ENCODE assay signal across 1 cellular context in genomic region chr10:113718974-113719822, GRCh38.
TF ChIP-seq lines count a peak whose summit lies in the region.

No MANE protein-coding gene starts in this region.

TF ChIP-seq in K562, 482 proteins besides CTCF, POLR2A, EP300 and RAD21 (continued from another document and continues in another):
- peak; percentile 41; the same call in 1 of the 2 replicates for TF ChIP-seq MITF (IDR thresholded peaks at IDR 0.05)
- no peak for TF ChIP-seq CREB5 (CRISPR knock-in tag; IDR thresholded peaks at IDR 0.05)
- no peak for TF ChIP-seq HIVEP1 (CRISPR knock-in tag; IDR thresholded peaks at IDR 0.05)
- no peak for TF ChIP-seq PURB (CRISPR knock-in tag; IDR thresholded peaks at IDR 0.05; ENCODE audit: low read depth)
- TF ChIP-seq, protein P1, sequence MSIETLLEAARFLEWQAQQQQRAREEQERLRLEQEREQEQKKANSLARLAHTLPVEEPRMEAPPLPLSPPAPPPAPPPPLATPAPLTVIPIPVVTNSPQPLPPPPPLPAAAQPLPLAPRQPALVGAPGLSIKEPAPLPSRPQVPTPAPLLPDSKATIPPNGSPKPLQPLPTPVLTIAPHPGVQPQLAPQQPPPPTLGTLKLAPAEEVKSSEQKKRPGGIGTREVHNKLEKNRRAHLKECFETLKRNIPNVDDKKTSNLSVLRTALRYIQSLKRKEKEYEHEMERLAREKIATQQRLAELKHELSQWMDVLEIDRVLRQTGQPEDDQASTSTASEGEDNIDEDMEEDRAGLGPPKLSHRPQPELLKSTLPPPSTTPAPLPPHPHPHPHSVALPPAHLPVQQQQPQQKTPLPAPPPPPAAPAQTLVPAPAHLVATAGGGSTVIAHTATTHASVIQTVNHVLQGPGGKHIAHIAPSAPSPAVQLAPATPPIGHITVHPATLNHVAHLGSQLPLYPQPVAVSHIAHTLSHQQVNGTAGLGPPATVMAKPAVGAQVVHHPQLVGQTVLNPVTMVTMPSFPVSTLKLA (conservative IDR thresholded peaks at IDR 0.05), result 0 out of 4 replicates have a peak, but pooled peaks of 1 of the 2 experiments have one; percentile 27
- TF ChIP-seq XRCC4 (IDR thresholded peaks at IDR 0.05; ENCODE audit: extremely low read depth, insufficient read depth, insufficient read length), result no peak
- peak; percentile 49; the same call in 1 of the 2 replicates for TF ChIP-seq NCOA1 (IDR thresholded peaks at IDR 0.05; ENCODE audit: low read depth)
- TF ChIP-seq, protein P2, sequence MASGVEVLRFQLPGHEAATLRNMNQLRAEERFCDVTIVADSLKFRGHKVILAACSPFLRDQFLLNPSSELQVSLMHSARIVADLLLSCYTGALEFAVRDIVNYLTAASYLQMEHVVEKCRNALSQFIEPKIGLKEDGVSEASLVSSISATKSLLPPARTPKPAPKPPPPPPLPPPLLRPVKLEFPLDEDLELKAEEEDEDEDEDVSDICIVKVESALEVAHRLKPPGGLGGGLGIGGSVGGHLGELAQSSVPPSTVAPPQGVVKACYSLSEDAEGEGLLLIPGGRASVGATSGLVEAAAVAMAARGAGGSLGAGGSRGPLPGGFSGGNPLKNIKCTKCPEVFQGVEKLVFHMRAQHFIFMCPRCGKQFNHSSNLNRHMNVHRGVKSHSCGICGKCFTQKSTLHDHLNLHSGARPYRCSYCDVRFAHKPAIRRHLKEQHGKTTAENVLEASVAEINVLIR (CRISPR knock-in tag; IDR thresholded peaks at IDR 0.05), result 0 out of 2 replicates have a peak, but pooled peaks have one; percentile 47
- peak; percentile 94 for TF ChIP-seq CREM (IDR thresholded peaks at IDR 0.05; ENCODE audit: low read depth)
- TF ChIP-seq MYC (IDR thresholded peaks at IDR 0.05; ENCODE audit: low read depth, low read length), result 0 out of 2 replicates have a peak, but pooled peaks have one; percentile 17
- TF ChIP-seq MYC (CRISPR knock-in tag; IDR thresholded peaks at IDR 0.05; ENCODE audit: borderline replicate concordance, low read depth), result no peak
- peak; percentile 58; the same call in 1 of the 2 replicates for TF ChIP-seq SPI1 (IDR thresholded peaks at IDR 0.05; ENCODE audit: borderline replicate concordance, low read depth, low read length)
- TF ChIP-seq, protein P3, sequence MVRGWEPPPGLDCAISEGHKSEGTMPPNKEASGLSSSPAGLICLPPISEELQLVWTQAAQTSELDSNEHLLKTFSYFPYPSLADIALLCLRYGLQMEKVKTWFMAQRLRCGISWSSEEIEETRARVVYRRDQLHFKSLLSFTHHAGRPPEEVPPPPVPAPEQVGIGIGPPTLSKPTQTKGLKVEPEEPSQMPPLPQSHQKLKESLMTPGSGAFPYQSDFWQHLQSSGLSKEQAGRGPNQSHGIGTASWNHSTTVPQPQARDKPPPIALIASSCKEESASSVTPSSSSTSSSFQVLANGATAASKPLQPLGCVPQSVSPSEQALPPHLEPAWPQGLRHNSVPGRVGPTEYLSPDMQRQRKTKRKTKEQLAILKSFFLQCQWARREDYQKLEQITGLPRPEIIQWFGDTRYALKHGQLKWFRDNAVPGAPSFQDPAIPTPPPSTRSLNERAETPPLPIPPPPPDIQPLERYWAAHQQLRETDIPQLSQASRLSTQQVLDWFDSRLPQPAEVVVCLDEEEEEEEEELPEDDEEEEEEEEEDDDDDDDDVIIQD (CRISPR knock-in tag; IDR thresholded peaks at IDR 0.05), result no peak
- TF ChIP-seq ATF1 (CRISPR knock-in tag; IDR thresholded peaks at IDR 0.05), result peak; percentile 31; the same call in 1 of the 2 replicates
- peak; percentile 92 for TF ChIP-seq ATF1 (tag; IDR thresholded peaks at IDR 0.05)
- TF ChIP-seq EGR1 (conservative IDR thresholded peaks at IDR 0.05), result 0 out of 2 replicates have a peak, but pooled peaks have one; percentile 23
- no peak for TF ChIP-seq NR2C1 (IDR thresholded peaks at IDR 0.05)
- peak; percentile 42; the same call in 1 of the 2 replicates for TF ChIP-seq NR2C1 (tag; IDR thresholded peaks at IDR 0.05)
- 0 out of 2 replicates have a peak, but pooled peaks have one; percentile 34 for TF ChIP-seq NFIC (IDR thresholded peaks at IDR 0.05)
- peak; percentile 77 for TF ChIP-seq GABPB1 (CRISPR knock-in tag; IDR thresholded peaks at IDR 0.05)
- 0 out of 2 replicates have a peak, but pooled peaks have one; percentile 33 for TF ChIP-seq MTA3 (IDR thresholded peaks at IDR 0.05; ENCODE audit: borderline replicate concordance)
- TF ChIP-seq, protein P4, sequence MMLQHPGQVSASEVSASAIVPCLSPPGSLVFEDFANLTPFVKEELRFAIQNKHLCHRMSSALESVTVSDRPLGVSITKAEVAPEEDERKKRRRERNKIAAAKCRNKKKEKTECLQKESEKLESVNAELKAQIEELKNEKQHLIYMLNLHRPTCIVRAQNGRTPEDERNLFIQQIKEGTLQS (IDR thresholded peaks at IDR 0.05), result peak; percentile 25; the same call in 1 of the 2 replicates
- TF ChIP-seq, protein P4 (CRISPR knock-in tag; conservative IDR thresholded peaks at IDR 0.05), result no peak
- TF ChIP-seq POLR2H (tag; IDR thresholded peaks at IDR 0.05; ENCODE audit: low read depth), result peak; percentile 83
- TF ChIP-seq TAF7 (tag; IDR thresholded peaks at IDR 0.05), result 0 out of 2 replicates have a peak, but pooled peaks have one; percentile 37
- peak; percentile 64 for TF ChIP-seq ETV1 (tag; conservative IDR thresholded peaks at IDR 0.05; ENCODE audit: low read depth)
- peak; percentile 99 for TF ChIP-seq MYNN (IDR thresholded peaks at IDR 0.05)
- peak; percentile 89; the same call in 1 of the 2 replicates for TF ChIP-seq MYNN (CRISPR knock-in tag; IDR thresholded peaks at IDR 0.05)
- peak; percentile 66 for TF ChIP-seq JUND (IDR thresholded peaks at IDR 0.05; ENCODE audit: borderline replicate concordance, low read depth, low read length)
- TF ChIP-seq JUND (tag; IDR thresholded peaks at IDR 0.05; ENCODE audit: borderline replicate concordance, low read depth, low read length), result peak; percentile 37; the same call in 1 of the 3 replicates
- TF ChIP-seq, protein P5, sequence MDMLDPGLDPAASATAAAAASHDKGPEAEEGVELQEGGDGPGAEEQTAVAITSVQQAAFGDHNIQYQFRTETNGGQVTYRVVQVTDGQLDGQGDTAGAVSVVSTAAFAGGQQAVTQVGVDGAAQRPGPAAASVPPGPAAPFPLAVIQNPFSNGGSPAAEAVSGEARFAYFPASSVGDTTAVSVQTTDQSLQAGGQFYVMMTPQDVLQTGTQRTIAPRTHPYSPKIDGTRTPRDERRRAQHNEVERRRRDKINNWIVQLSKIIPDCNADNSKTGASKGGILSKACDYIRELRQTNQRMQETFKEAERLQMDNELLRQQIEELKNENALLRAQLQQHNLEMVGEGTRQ (CRISPR knock-in tag; IDR thresholded peaks at IDR 0.05), result peak; percentile 65
- TF ChIP-seq CXXC5 (CRISPR knock-in tag; IDR thresholded peaks at IDR 0.05), result peak; percentile 46
- peak; percentile 79 for TF ChIP-seq CREB1 (IDR thresholded peaks at IDR 0.05)
- TF ChIP-seq CREB1 (CRISPR knock-in tag; IDR thresholded peaks at IDR 0.05), result peak; percentile 87
- TF ChIP-seq POLR2AphosphoS5 (IDR thresholded peaks at IDR 0.05; ENCODE audit: control insufficient read depth, insufficient read depth, low read depth, low read length), result 0 out of 2 replicates have a peak, but pooled peaks have one; percentile 28
- TF ChIP-seq POU5F1 (IDR thresholded peaks at IDR 0.05; ENCODE audit: borderline replicate concordance, low read depth, low read length, partially characterized antibody), result no peak
- TF ChIP-seq TFAP4 (CRISPR knock-in tag; IDR thresholded peaks at IDR 0.05; ENCODE audit: borderline replicate concordance), result 0 out of 2 replicates have a peak, but pooled peaks have one; percentile 18
- peak; percentile 32; the same call in 1 of the 2 replicates for TF ChIP-seq USF1 (CRISPR knock-in tag; IDR thresholded peaks at IDR 0.05)
- no peak for TF ChIP-seq TCF7L2 (IDR thresholded peaks at IDR 0.05; ENCODE audit: low read depth, low read length)
- TF ChIP-seq NRF1 (conservative IDR thresholded peaks at IDR 0.05 in 1 of 2, IDR thresholded peaks at IDR 0.05 in 1 of 2), result 0 out of 4 replicates have a peak, but pooled peaks of 1 of the 2 experiments have one; percentile 18
- TF ChIP-seq FOSL1 (tag; conservative IDR thresholded peaks at IDR 0.05), result 0 out of 2 replicates have a peak, but pooled peaks have one; percentile 20
- no peak for TF ChIP-seq JUNB (CRISPR knock-in tag; conservative IDR thresholded peaks at IDR 0.05)
- TF ChIP-seq E2F8 (IDR thresholded peaks at IDR 0.05; ENCODE audit: low read depth, partially characterized antibody), result no peak
- TF ChIP-seq EP400 (IDR thresholded peaks at IDR 0.05), result peak; percentile 16; the same call in 1 of the 2 replicates
- no peak for TF ChIP-seq ZNF384 (IDR thresholded peaks at IDR 0.05; ENCODE audit: low read depth, low read length)
- no peak for TF ChIP-seq NFYB (IDR thresholded peaks at IDR 0.05; ENCODE audit: extremely low read depth, insufficient read length)
- TF ChIP-seq PHF8 (IDR thresholded peaks at IDR 0.05; ENCODE audit: borderline replicate concordance, low read length), result peak; percentile 43
